In genomic region chr7:82592416-82592815, GRCh38 we compare ENCODE assay signal across 28 cellular contexts.
"Had no signal": no experiment of that assay in that cellular context is flagged by ENCODE, and none has a peak within 500 bp of the region (broad histone marks: within the 10 kb centered on the region; RNA-seq: fewer than 3 reads in every experiment).

No MANE protein-coding gene starts in this region.

- H3K27me3 Mint-ChIP-seq: dendritic cell treated with granulocyte-macrophage colony-stimulating factor and Interleukin-4, amounts not matched to agents 40 ng/mL and 50 ng/mL, for 4 days; effector memory CD8-positive, alpha-beta T cell had no signal

- H3K27ac Mint-ChIP-seq: dendritic cell treated with granulocyte-macrophage colony-stimulating factor and Interleukin-4, amounts not matched to agents 40 ng/mL and 50 ng/mL, for 4 days; effector memory CD8-positive, alpha-beta T cell; endodermal cell had no signal

- DNase-seq: colonic mucosa; cortex of kidney; dermis blood vessel endothelial cell; dorsolateral prefrontal cortex; effector CD4-positive, alpha-beta T cell; effector CD8-positive, alpha-beta T cell; effector memory CD4-positive, alpha-beta T cell; effector memory CD8-positive, alpha-beta T cell; endodermal cell; erythroblast; esophagus squamous epithelium; foreskin fibroblast; foreskin melanocyte; gastrocnemius medialis; glutamatergic neuron; head of caudate nucleus; heart left ventricle; heart right ventricle had no signal

- H3K4me3 ChIP-seq: colonic mucosa, coronary artery, dorsolateral prefrontal cortex, esophagus muscularis mucosa, esophagus squamous epithelium, gastrocnemius medialis, heart left ventricle, heart right ventricle had no signal

- H3K4me1 ChIP-seq: colonic mucosa had no signal

- H3K27ac ChIP-seq: colonic mucosa, coronary artery, dorsolateral prefrontal cortex, epithelial cell of prostate, esophagus muscularis mucosa, esophagus squamous epithelium, foreskin keratinocyte, gastrocnemius medialis, heart left ventricle, heart right ventricle had no signal

- H3K36me3 ChIP-seq: colonic mucosa, esophagus muscularis mucosa, esophagus squamous epithelium, gastrocnemius medialis, heart left ventricle, heart right ventricle had no signal

- H3K9me3 ChIP-seq: colonic mucosa, esophagus muscularis mucosa, esophagus squamous epithelium, gastrocnemius medialis, heart left ventricle, heart right ventricle had no signal

- H3K4me3 Mint-ChIP-seq: dendritic cell treated with granulocyte-macrophage colony-stimulating factor and Interleukin-4, amounts not matched to agents 40 ng/mL and 50 ng/mL, for 4 days; effector memory CD8-positive, alpha-beta T cell; endodermal cell had no signal

- H3K9me3 Mint-ChIP-seq: endodermal cell had no signal

- ATAC-seq: effector memory CD8-positive, alpha-beta T cell; esophagus mucosa; foreskin keratinocyte; gastrocnemius medialis; heart left ventricle; heart right ventricle had no signal

- FAIRE-seq: colon, endometrium, endothelial cell of umbilical vein, frontal cortex had no signal

- H3K27me3 ChIP-seq: colonic mucosa, dorsolateral prefrontal cortex, esophagus muscularis mucosa, esophagus squamous epithelium, foreskin keratinocyte, gastrocnemius medialis, heart left ventricle, heart right ventricle had no signal
